Comparison of ENCODE assay signal across 8 cellular contexts in genomic region chr16:17224859-17225258, GRCh38.
DNase-seq lines count a peak whose midpoint lies in the region; ATAC-seq and TF ChIP-seq lines count a peak whose summit lies in the region.

No MANE protein-coding gene starts in this region.

- ATAC-seq in psoas muscle, result peak; percentile 93 to 98 (median 97)
- ATAC-seq in HG03571 (IDR thresholded peaks at IDR 0.05; ENCODE audit: unreplicated experiment), result no peak
- no peak for ATAC-seq in HG02970 (IDR thresholded peaks at IDR 0.05; ENCODE audit: low FRiP score, unreplicated experiment)
- ATAC-seq in HG02852 (IDR thresholded peaks at IDR 0.05; ENCODE audit: unreplicated experiment), result no peak
- ATAC-seq in HG02588 (IDR thresholded peaks at IDR 0.05; ENCODE audit: unreplicated experiment), result no peak

- WGBS in psoas muscle, 3 donors, result 1 to 3% (median 2%) methylated on average over 4 of the region's 4 CpGs

- H3K4me1 ChIP-seq in psoas muscle, result peaks cover 27% of the 10 kb centered on the region

- H3K36me3 ChIP-seq in psoas muscle (ENCODE audit: insufficient read depth in 1 of 2, low read depth in 1 of 2), result no peaks in the 10 kb centered on the region

- H3K4me3 ChIP-seq in GM12865 (ENCODE audit: low read depth, low read length) (no peak overlapping the region), psoas muscle (no peak overlapping the region)

- H3K9me3 ChIP-seq in psoas muscle, result no peaks in the 10 kb centered on the region

- intact Hi-C loops in psoas muscle (cut with DNase I), result loop anchor here in 1 of 2 donors (5.0 kb wide), 1 partner anchor 47 kb away; no protein-coding TSS in a partner anchor

- no peaks in the 10 kb centered on the region for H3K27me3 ChIP-seq in psoas muscle (ENCODE audit: insufficient read depth in 3 of 3, low read length in 2 of 3)

- no peak for TF ChIP-seq CTCF in GM12865 (IDR thresholded peaks at IDR 0.05; ENCODE audit: insufficient read depth, low read depth, low read length, missing control alignments)
- TF ChIP-seq CTCF in psoas muscle (IDR thresholded peaks at IDR 0.05), result no peak

- peak overlapping the region; percentile 59 for H3K27ac ChIP-seq in psoas muscle

- DNase-seq in GM12865 (ENCODE audit: low read depth), result peak; percentile 11
- peak; percentile 82 for DNase-seq in NOMO-1 treated with dmso at 0.1 percent for 144 hours (lab: John Stamatoyannopoulos, UW; ENCODE audit: unreplicated experiment)
- peak; percentile 73 for DNase-seq in fibroblast of gingiva (ENCODE audit: low read depth)
- DNase-seq in psoas muscle, result peak; percentile 49 to 72

Comparison
In these comparisons a context has a peak if more than half of its experiments do, and no peak if none do; other contexts are left out.
1. DNase-seq: peak in every context shown above with its lines; median percentile 82 in NOMO-1 treated with dmso at 0.1 percent for 144 hours; 73 in fibroblast of gingiva; 60 in psoas muscle; 11 in GM12865.
2. ATAC-seq: peak in psoas muscle (4 of 4); none in HG03571 (single experiment), HG02970 (single experiment), HG02852 (single experiment) and HG02588 (single experiment).